In genomic region chr18:76450452-76450851, GRCh38 we compare ENCODE assay signal across 8 cellular contexts. TPM values are rescaled to one million over a fixed set of nuclear protein-coding genes. Genes with fewer than 3 reads are reported as not detected.
DNase-seq lines count a peak whose midpoint lies in the region; ATAC-seq and TF ChIP-seq lines count a peak whose summit lies in the region.

No MANE protein-coding gene starts in this region.

- ATAC-seq in GM21447 (IDR thresholded peaks at IDR 0.05; ENCODE audit: unreplicated experiment), result no peak

- H3K27me3 ChIP-seq in SJCRH30 (no peaks in the 10 kb centered on the region), esophagus muscularis mucosa (no peaks in the 10 kb centered on the region), neuron (ENCODE audit: insufficient read depth, low read length) (no peaks in the 10 kb centered on the region)

- intact Hi-C loops in esophagus muscularis mucosa (cut with DNase I), result loop anchor here (5.0 kb wide), 1 partner anchor 37 kb away; no protein-coding TSS in a partner anchor

- peak overlapping the region; percentile 17 for H2AFZ ChIP-seq in neuron (ENCODE audit: low read depth, low read length)

- TF ChIP-seq EP300 in esophagus muscularis mucosa (IDR thresholded peaks at IDR 0.05), result no peak

- no peak for TF ChIP-seq POLR2A in esophagus muscularis mucosa (IDR thresholded peaks at IDR 0.05; ENCODE audit: low read depth)

- H3K4me1 ChIP-seq in SJCRH30 (peaks cover 9% of the 10 kb centered on the region; the same call in 1 of the 2 replicates), esophagus muscularis mucosa (peaks cover 55 to 93% (median 90%) of the 10 kb centered on the region in 4 donors), neuron (ENCODE audit: insufficient read depth, low read length) (peaks cover 65% of the 10 kb centered on the region)

- no peak for TF ChIP-seq CTCF in esophagus muscularis mucosa (IDR thresholded peaks at IDR 0.05)

- DNase-seq in CD1c-positive myeloid dendritic cell (ENCODE audit: extremely low spot score) (peak; percentile 21), SJCRH30 (peak in 1 of 2 experiments; percentile 7), esophagus muscularis mucosa (ENCODE audit: extremely low spot score) (no peak), nucleus accumbens (lab: John Stamatoyannopoulos, UW) (no peak), NCI-H510A (lab: John Stamatoyannopoulos, UW) (no peak), G401 (ENCODE audit: low spot score) (no peak)

- H3K27ac ChIP-seq in SJCRH30 (peak overlapping the region; percentile 77), esophagus muscularis mucosa (replicated peaks in 1 of 4) (peak overlapping the region; percentile 82 to 90 (median 86))

- H3K4me3 ChIP-seq in SJCRH30, result peak overlapping the region; percentile 60
- H3K4me3 ChIP-seq in esophagus muscularis mucosa, result peak overlapping the region; percentile 58 to 70 (median 64)
- peak overlapping the region; percentile 42 for H3K4me3 ChIP-seq in neuron (ENCODE audit: low read length)

- no peaks in the 10 kb centered on the region for H3K36me3 ChIP-seq in SJCRH30
- no peaks in the 10 kb centered on the region for H3K36me3 ChIP-seq in esophagus muscularis mucosa
- no peaks in the 10 kb centered on the region for H3K36me3 ChIP-seq in neuron (ENCODE audit: insufficient read depth, low read length)

- in situ Hi-C loops in G401 (cut with HindIII; ENCODE audit: low sequenced_read_pairs), result no loop called here

- H3K9me3 ChIP-seq in SJCRH30 (replicated peaks) (no peaks in the 10 kb centered on the region), esophagus muscularis mucosa (no peaks in the 10 kb centered on the region), neuron (ENCODE audit: low read length) (no peaks in the 10 kb centered on the region)

- WGBS in esophagus muscularis mucosa, result 8% methylated on average over 10 of the region's 10 CpGs

RNA-seq across cellular contexts. Expression of gene ZNF516, which starts 44.6 kb away (rescaled TPM):
- 6.3 and 8.2 TPM in 2 replicates for total RNA-seq in SJCRH30 (2014; rRNA removed; shearing (Covaris generic))
- total RNA-seq in esophagus muscularis mucosa, result 10 to 100 TPM; 28.5 to 44.9 (median 35.8) TPM
- 8.4 and 9.6 TPM in 2 replicates for total RNA-seq in G401 (2014; rRNA removed; shearing (Covaris generic))
